6 cellular contexts compared by ENCODE assay signal in the genomic region with DNA sequence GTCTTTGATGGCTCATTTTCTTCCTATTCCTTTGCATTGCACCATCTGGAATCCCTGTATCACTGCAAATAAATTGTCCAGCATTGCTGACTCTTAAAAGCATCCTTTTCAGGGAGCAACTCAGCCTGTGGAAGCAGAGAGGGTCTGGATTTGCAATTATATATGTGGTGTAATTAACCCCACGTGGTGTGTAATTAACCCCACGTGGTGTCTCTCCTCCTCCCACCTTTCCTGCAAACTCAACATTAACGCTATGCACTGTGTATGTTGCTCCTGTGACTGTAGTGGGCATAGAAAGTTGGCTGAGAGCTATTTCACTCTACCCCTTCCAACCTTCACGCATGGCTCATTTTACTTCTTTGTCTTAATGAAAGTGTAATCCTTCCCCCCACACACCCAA.
"Had no signal": no experiment of that assay in that cellular context is flagged by ENCODE, and none has a peak within 500 bp of the region (broad histone marks: within the 10 kb centered on the region; RNA-seq: fewer than 3 reads in every experiment).

No MANE protein-coding gene starts in this region.

- H3K27ac ChIP-seq: HL-60 had no signal

- FAIRE-seq: HTR-8/SVneo, K562 had no signal

- DNase-seq: IMR-90, KBM-7, KG1 had no signal

- ATAC-seq: K562 had no signal

- H3K4me3 ChIP-seq: K562 had no signal
